1 cellular context compared by ENCODE assay signal in genomic region chr2:10329584-10329879, GRCh38.
TF ChIP-seq lines count a peak whose summit lies in the region.

No MANE protein-coding gene starts in this region.

TF ChIP-seq in K562, 482 proteins besides CTCF, POLR2A, EP300 and RAD21 (continued from another document):
- TF ChIP-seq, protein P1, sequence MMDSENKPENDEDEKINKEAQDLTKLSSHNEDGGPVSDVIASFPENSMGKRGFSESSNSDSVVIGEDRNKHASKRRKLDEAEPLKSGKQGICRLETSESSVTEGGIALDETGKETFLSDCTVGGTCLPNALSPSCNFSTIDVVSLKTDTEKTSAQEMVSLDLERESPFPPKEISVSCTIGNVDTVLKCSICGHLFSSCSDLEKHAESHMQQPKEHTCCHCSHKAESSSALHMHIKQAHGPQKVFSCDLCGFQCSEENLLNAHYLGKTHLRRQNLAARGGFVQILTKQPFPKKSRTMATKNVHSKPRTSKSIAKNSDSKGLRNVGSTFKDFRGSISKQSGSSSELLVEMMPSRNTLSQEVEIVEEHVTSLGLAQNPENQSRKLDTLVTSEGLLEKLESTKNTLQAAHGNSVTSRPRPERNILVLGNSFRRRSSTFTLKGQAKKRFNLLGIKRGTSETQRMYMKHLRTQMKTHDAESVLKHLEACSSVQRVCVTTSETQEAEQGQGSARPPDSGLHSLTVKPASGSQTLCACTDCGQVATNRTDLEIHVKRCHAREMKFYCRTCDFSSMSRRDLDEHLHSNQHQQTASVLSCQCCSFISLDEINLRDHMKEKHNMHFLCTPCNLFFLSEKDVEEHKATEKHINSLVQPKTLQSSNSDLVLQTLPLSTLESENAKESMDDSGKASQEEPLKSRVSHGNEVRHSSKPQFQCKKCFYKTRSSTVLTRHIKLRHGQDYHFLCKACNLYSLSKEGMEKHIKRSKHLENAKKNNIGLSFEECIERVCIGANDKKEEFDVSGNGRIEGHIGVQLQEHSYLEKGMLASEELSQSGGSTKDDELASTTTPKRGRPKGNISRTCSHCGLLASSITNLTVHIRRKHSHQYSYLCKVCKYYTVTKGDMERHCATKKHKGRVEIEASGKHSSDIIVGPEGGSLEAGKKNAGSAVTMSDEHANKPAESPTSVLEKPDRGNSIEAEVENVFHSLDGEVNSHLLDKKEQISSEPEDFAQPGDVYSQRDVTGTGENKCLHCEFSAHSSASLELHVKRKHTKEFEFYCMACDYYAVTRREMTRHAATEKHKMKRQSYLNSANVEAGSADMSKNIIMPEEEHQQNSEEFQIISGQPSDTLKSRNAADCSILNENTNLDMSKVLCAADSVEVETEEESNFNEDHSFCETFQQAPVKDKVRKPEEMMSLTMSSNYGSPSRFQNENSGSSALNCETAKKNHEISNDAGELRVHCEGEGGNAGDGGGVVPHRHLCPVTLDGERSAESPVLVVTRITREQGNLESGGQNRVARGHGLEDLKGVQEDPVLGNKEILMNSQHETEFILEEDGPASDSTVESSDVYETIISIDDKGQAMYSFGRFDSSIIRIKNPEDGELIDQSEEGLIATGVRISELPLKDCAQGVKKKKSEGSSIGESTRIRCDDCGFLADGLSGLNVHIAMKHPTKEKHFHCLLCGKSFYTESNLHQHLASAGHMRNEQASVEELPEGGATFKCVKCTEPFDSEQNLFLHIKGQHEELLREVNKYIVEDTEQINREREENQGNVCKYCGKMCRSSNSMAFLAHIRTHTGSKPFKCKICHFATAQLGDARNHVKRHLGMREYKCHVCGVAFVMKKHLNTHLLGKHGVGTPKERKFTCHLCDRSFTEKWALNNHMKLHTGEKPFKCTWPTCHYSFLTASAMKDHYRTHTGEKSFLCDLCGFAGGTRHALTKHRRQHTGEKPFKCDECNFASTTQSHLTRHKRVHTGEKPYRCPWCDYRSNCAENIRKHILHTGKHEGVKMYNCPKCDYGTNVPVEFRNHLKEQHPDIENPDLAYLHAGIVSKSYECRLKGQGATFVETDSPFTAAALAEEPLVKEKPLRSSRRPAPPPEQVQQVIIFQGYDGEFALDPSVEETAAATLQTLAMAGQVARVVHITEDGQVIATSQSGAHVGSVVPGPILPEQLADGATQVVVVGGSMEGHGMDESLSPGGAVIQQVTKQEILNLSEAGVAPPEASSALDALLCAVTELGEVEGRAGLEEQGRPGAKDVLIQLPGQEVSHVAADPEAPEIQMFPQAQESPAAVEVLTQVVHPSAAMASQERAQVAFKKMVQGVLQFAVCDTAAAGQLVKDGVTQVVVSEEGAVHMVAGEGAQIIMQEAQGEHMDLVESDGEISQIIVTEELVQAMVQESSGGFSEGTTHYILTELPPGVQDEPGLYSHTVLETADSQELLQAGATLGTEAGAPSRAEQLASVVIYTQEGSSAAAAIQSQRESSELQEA (IDR thresholded peaks at IDR 0.05; ENCODE audit: low read depth) = no peak
- TF ChIP-seq SNRNP70 (optimal IDR thresholded peaks at IDR 0.05; ENCODE audit: low read depth, low read length) (no peak), ZNF384 (IDR thresholded peaks at IDR 0.05; ENCODE audit: low read depth, low read length) (no peak), MAZ (CRISPR knock-in tag; conservative IDR thresholded peaks at IDR 0.05 in 1 of 2, IDR thresholded peaks at IDR 0.05 in 1 of 2) (no peak), KLF16 (IDR thresholded peaks at IDR 0.05) (no peak), ZSCAN32 (CRISPR knock-in tag; IDR thresholded peaks at IDR 0.05) (no peak), ZFP1 (CRISPR knock-in tag; IDR thresholded peaks at IDR 0.05) (no peak), MXI1 (IDR thresholded peaks at IDR 0.05; ENCODE audit: low read depth, low read length) (no peak), NEUROD1 (IDR thresholded peaks at IDR 0.05; ENCODE audit: borderline replicate concordance, low read depth, low read length, partially characterized antibody) (no peak), E2F3 (CRISPR knock-in tag; IDR thresholded peaks at IDR 0.05) (no peak), HDAC2 (IDR thresholded peaks at IDR 0.05) (no peak), ZNF24 (IDR thresholded peaks at IDR 0.05) (no peak), ARHGAP35 (IDR thresholded peaks at IDR 0.05; ENCODE audit: partially characterized antibody) (no peak), RBM22 (IDR thresholded peaks at IDR 0.05; ENCODE audit: low read depth, low read length, poor library complexity, severe bottlenecking) (no peak), ZNF224 (CRISPR knock-in tag; IDR thresholded peaks at IDR 0.05) (no peak), ATF7 (IDR thresholded peaks at IDR 0.05) (no peak)
TF ChIP-seq in K562: peak in this region for 0.
